ENCODE assay signal across 1 cellular context in the genomic region with DNA sequence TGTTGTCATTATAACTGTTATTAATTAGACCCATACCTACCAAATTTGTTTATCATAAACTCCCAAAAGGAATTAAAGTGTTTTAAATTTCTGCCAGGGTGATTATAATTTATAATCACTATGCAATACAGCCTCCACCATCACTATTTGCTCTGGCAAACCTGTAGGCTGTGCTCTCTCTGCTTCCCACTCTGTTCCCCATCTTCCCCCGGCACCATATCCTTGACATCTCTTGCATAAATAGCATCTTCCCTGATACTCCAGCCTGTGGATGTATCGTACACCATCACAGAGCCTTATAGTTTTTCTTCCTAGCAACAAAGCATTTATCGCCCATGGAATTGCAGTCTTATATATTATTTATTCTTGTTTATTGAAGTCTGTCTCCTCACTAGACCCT.
TF ChIP-seq lines count a peak whose summit lies in the region.

No MANE protein-coding gene starts in this region.

TF ChIP-seq in SK-N-SH treated with all-trans-retinoic acid at 6 μM for 48 hours, 23 proteins besides CTCF, POLR2A, EP300 and RAD21 (continued from another document):
- TF ChIP-seq, protein P1, sequence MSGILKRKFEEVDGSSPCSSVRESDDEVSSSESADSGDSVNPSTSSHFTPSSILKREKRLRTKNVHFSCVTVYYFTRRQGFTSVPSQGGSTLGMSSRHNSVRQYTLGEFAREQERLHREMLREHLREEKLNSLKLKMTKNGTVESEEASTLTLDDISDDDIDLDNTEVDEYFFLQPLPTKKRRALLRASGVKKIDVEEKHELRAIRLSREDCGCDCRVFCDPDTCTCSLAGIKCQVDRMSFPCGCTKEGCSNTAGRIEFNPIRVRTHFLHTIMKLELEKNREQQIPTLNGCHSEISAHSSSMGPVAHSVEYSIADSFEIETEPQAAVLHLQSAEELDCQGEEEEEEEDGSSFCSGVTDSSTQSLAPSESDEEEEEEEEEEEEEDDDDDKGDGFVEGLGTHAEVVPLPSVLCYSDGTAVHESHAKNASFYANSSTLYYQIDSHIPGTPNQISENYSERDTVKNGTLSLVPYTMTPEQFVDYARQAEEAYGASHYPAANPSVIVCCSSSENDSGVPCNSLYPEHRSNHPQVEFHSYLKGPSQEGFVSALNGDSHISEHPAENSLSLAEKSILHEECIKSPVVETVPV (CRISPR knock-in tag; IDR thresholded peaks at IDR 0.05), result no peak
- TF ChIP-seq CSDC2 (CRISPR knock-in tag; IDR thresholded peaks at IDR 0.05), result no peak
- TF ChIP-seq SNAI2 (CRISPR knock-in tag; IDR thresholded peaks at IDR 0.05), result no peak
- TF ChIP-seq, protein P2, sequence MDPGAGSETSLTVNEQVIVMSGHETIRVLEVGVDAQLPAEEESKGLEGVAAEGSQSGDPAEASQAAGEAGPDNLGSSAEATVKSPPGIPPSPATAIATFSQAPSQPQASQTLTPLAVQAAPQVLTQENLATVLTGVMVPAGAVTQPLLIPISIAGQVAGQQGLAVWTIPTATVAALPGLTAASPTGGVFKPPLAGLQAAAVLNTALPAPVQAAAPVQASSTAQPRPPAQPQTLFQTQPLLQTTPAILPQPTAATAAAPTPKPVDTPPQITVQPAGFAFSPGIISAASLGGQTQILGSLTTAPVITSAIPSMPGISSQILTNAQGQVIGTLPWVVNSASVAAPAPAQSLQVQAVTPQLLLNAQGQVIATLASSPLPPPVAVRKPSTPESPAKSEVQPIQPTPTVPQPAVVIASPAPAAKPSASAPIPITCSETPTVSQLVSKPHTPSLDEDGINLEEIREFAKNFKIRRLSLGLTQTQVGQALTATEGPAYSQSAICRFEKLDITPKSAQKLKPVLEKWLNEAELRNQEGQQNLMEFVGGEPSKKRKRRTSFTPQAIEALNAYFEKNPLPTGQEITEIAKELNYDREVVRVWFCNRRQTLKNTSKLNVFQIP (CRISPR knock-in tag; IDR thresholded peaks at IDR 0.05; ENCODE audit: borderline replicate concordance, low read depth), result no peak
- TF ChIP-seq GLIS3 (CRISPR knock-in tag; IDR thresholded peaks at IDR 0.05), result no peak
